1 cellular context compared by ENCODE assay signal in the genomic region with DNA sequence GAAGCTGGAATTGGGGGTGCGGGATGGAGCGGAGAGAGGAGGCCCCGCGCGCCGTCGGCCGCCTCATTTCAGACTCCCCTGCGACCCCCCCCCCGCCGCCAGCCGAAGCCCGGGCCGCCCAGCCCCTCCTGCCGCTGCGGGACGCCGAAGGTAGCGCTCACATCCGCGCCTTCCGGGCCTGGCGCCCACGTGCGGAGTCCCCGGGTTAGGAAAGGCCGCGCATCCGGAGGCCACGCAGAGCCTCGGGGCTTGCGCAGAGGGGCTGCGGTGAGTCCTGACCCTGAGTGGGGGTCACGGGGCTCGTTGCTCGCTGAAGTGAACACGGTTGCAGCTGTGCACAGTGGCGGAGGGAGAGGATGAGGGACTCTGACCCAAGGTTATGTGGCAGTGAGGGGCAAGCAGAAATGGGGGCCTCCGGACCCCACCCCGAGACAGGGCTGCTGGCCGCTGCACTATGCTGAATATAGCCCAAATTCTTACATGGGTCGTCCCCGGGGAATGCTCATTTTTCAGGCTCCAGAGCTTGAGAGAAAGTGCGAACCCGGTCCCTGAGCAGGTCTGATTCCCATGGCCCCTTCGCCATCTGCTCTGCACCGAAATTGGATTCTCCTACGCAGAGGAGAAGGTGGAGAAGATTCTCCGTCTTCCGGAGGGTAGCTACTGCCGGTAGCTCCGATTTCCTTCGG.
TF ChIP-seq lines count a peak whose summit lies in the region.

No MANE protein-coding gene starts in this region.

TF ChIP-seq in WTC11, 78 proteins besides CTCF, POLR2A, EP300 and RAD21 (continued from another document and continues in another):
- TF ChIP-seq, protein P1, sequence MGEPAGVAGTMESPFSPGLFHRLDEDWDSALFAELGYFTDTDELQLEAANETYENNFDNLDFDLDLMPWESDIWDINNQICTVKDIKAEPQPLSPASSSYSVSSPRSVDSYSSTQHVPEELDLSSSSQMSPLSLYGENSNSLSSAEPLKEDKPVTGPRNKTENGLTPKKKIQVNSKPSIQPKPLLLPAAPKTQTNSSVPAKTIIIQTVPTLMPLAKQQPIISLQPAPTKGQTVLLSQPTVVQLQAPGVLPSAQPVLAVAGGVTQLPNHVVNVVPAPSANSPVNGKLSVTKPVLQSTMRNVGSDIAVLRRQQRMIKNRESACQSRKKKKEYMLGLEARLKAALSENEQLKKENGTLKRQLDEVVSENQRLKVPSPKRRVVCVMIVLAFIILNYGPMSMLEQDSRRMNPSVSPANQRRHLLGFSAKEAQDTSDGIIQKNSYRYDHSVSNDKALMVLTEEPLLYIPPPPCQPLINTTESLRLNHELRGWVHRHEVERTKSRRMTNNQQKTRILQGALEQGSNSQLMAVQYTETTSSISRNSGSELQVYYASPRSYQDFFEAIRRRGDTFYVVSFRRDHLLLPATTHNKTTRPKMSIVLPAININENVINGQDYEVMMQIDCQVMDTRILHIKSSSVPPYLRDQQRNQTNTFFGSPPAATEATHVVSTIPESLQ (CRISPR knock-in tag; IDR thresholded peaks at IDR 0.05), result no peak
- TF ChIP-seq NR2C2 (CRISPR knock-in tag; IDR thresholded peaks at IDR 0.05), result no peak
- TF ChIP-seq, protein P2, sequence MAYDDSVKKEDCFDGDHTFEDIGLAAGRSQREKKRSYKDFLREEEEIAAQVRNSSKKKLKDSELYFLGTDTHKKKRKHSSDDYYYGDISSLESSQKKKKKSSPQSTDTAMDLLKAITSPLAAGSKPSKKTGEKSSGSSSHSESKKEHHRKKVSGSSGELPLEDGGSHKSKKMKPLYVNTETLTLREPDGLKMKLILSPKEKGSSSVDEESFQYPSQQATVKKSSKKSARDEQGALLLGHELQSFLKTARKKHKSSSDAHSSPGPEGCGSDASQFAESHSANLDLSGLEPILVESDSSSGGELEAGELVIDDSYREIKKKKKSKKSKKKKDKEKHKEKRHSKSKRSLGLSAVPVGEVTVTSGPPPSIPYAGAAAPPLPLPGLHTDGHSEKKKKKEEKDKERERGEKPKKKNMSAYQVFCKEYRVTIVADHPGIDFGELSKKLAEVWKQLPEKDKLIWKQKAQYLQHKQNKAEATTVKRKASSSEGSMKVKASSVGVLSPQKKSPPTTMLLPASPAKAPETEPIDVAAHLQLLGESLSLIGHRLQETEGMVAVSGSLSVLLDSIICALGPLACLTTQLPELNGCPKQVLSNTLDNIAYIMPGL (CRISPR knock-in tag; IDR thresholded peaks at IDR 0.05), result peak; percentile 90
- no peak for TF ChIP-seq SMAD4 (CRISPR knock-in tag; IDR thresholded peaks at IDR 0.05)
- TF ChIP-seq, protein P3, sequence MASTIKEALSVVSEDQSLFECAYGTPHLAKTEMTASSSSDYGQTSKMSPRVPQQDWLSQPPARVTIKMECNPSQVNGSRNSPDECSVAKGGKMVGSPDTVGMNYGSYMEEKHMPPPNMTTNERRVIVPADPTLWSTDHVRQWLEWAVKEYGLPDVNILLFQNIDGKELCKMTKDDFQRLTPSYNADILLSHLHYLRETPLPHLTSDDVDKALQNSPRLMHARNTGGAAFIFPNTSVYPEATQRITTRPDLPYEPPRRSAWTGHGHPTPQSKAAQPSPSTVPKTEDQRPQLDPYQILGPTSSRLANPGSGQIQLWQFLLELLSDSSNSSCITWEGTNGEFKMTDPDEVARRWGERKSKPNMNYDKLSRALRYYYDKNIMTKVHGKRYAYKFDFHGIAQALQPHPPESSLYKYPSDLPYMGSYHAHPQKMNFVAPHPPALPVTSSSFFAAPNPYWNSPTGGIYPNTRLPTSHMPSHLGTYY (CRISPR knock-in tag; IDR thresholded peaks at IDR 0.05), result no peak
- no peak for TF ChIP-seq RORB (CRISPR knock-in tag; IDR thresholded peaks at IDR 0.05)
- no peak for TF ChIP-seq MXD4 (CRISPR knock-in tag; IDR thresholded peaks at IDR 0.05; ENCODE audit: borderline replicate concordance)
- TF ChIP-seq ZNF219 (CRISPR knock-in tag; IDR thresholded peaks at IDR 0.05; ENCODE audit: borderline replicate concordance), result no peak
- TF ChIP-seq, protein P4, sequence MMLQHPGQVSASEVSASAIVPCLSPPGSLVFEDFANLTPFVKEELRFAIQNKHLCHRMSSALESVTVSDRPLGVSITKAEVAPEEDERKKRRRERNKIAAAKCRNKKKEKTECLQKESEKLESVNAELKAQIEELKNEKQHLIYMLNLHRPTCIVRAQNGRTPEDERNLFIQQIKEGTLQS (CRISPR knock-in tag; conservative IDR thresholded peaks at IDR 0.05), result no peak
- TF ChIP-seq, protein P5, sequence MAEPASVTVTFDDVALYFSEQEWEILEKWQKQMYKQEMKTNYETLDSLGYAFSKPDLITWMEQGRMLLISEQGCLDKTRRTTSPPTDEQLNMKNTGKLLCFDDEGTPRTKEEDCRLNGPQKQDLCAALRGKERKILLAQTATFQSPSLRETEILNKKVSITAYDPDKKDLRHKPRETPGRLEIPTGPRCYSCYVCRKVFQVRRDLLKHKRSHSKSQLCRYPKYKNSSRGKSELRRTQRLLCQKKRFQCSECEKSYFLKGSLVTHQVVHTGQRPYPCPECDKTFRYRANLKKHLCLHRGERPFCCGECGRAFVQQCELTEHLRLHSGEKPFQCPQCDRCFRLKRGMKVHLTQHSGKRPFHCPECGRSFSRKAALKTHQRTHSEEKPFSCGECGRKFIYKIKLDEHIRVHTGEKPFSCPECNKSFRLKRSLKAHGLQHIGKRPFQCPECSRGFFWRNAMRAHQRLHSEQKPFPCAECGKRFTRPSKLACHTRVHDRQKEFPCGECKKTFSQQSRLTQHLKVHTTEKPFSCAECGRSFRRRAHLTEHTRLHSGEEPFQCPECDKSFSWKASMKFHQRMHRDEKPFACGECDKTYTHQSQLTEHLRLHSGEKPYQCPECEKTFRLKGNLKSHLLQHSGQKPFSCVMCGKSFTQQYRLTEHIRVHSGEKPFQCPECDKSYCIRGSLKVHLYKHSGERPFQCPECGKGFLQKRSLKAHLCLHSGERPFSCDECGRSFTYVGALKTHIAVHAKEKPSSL (CRISPR knock-in tag; conservative IDR thresholded peaks at IDR 0.05), result no peak
- TF ChIP-seq, protein P6, sequence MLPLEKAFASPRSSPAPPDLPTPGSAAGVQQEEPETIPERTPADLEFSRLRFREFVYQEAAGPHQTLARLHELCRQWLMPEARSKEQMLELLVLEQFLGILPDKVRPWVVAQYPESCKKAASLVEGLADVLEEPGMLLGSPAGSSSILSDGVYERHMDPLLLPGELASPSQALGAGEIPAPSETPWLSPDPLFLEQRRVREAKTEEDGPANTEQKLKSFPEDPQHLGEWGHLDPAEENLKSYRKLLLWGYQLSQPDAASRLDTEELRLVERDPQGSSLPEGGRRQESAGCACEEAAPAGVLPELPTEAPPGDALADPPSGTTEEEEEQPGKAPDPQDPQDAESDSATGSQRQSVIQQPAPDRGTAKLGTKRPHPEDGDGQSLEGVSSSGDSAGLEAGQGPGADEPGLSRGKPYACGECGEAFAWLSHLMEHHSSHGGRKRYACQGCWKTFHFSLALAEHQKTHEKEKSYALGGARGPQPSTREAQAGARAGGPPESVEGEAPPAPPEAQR (CRISPR knock-in tag; IDR thresholded peaks at IDR 0.05), result no peak
- TF ChIP-seq ESRRA (CRISPR knock-in tag; IDR thresholded peaks at IDR 0.05; ENCODE audit: borderline replicate concordance), result 0 out of 2 replicates have a peak, but pooled peaks have one; percentile 5
- TF ChIP-seq NR1H2 (CRISPR knock-in tag; IDR thresholded peaks at IDR 0.05), result no peak
- TF ChIP-seq, protein P7, sequence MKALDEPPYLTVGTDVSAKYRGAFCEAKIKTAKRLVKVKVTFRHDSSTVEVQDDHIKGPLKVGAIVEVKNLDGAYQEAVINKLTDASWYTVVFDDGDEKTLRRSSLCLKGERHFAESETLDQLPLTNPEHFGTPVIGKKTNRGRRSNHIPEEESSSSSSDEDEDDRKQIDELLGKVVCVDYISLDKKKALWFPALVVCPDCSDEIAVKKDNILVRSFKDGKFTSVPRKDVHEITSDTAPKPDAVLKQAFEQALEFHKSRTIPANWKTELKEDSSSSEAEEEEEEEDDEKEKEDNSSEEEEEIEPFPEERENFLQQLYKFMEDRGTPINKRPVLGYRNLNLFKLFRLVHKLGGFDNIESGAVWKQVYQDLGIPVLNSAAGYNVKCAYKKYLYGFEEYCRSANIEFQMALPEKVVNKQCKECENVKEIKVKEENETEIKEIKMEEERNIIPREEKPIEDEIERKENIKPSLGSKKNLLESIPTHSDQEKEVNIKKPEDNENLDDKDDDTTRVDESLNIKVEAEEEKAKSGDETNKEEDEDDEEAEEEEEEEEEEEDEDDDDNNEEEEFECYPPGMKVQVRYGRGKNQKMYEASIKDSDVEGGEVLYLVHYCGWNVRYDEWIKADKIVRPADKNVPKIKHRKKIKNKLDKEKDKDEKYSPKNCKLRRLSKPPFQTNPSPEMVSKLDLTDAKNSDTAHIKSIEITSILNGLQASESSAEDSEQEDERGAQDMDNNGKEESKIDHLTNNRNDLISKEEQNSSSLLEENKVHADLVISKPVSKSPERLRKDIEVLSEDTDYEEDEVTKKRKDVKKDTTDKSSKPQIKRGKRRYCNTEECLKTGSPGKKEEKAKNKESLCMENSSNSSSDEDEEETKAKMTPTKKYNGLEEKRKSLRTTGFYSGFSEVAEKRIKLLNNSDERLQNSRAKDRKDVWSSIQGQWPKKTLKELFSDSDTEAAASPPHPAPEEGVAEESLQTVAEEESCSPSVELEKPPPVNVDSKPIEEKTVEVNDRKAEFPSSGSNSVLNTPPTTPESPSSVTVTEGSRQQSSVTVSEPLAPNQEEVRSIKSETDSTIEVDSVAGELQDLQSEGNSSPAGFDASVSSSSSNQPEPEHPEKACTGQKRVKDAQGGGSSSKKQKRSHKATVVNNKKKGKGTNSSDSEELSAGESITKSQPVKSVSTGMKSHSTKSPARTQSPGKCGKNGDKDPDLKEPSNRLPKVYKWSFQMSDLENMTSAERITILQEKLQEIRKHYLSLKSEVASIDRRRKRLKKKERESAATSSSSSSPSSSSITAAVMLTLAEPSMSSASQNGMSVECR (CRISPR knock-in tag; IDR thresholded peaks at IDR 0.05; ENCODE audit: borderline replicate concordance), result no peak
- no peak for TF ChIP-seq TP53 (CRISPR knock-in tag; IDR thresholded peaks at IDR 0.05)
- no peak for TF ChIP-seq ZNF138 (CRISPR knock-in tag; conservative IDR thresholded peaks at IDR 0.05)
- peak; percentile 51; the same call in 1 of the 2 replicates for TF ChIP-seq NFE2L1 (CRISPR knock-in tag; IDR thresholded peaks at IDR 0.05)
- TF ChIP-seq, protein P8, sequence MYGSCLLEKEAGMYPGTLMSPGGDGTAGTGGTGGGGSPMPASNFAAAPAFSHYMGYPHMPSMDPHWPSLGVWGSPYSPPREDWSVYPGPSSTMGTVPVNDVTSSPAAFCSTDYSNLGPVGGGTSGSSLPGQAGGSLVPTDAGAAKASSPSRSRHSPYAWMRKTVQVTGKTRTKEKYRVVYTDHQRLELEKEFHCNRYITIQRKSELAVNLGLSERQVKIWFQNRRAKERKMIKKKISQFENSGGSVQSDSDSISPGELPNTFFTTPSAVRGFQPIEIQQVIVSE (CRISPR knock-in tag; IDR thresholded peaks at IDR 0.05; ENCODE audit: borderline replicate concordance), result no peak
- TF ChIP-seq, protein P9, sequence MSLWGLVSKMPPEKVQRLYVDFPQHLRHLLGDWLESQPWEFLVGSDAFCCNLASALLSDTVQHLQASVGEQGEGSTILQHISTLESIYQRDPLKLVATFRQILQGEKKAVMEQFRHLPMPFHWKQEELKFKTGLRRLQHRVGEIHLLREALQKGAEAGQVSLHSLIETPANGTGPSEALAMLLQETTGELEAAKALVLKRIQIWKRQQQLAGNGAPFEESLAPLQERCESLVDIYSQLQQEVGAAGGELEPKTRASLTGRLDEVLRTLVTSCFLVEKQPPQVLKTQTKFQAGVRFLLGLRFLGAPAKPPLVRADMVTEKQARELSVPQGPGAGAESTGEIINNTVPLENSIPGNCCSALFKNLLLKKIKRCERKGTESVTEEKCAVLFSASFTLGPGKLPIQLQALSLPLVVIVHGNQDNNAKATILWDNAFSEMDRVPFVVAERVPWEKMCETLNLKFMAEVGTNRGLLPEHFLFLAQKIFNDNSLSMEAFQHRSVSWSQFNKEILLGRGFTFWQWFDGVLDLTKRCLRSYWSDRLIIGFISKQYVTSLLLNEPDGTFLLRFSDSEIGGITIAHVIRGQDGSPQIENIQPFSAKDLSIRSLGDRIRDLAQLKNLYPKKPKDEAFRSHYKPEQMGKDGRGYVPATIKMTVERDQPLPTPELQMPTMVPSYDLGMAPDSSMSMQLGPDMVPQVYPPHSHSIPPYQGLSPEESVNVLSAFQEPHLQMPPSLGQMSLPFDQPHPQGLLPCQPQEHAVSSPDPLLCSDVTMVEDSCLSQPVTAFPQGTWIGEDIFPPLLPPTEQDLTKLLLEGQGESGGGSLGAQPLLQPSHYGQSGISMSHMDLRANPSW (CRISPR knock-in tag; conservative IDR thresholded peaks at IDR 0.05; ENCODE audit: low read depth), result no peak
- TF ChIP-seq NFYB (CRISPR knock-in tag; conservative IDR thresholded peaks at IDR 0.05; ENCODE audit: low read depth), result no peak
- TF ChIP-seq TEAD1 (CRISPR knock-in tag; IDR thresholded peaks at IDR 0.05), result no peak; the same call in 1 of the 2 replicates
- TF ChIP-seq, protein P10, sequence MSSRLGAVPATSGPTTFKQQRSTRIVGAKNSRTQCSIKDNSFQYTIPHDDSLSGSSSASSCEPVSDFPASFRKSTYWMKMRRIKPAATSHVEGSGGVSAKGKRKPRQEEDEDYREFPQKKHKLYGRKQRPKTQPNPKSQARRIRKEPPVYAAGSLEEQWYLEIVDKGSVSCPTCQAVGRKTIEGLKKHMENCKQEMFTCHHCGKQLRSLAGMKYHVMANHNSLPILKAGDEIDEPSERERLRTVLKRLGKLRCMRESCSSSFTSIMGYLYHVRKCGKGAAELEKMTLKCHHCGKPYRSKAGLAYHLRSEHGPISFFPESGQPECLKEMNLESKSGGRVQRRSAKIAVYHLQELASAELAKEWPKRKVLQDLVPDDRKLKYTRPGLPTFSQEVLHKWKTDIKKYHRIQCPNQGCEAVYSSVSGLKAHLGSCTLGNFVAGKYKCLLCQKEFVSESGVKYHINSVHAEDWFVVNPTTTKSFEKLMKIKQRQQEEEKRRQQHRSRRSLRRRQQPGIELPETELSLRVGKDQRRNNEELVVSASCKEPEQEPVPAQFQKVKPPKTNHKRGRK (CRISPR knock-in tag; IDR thresholded peaks at IDR 0.05; ENCODE audit: borderline replicate concordance), result no peak
- TF ChIP-seq, protein P11, sequence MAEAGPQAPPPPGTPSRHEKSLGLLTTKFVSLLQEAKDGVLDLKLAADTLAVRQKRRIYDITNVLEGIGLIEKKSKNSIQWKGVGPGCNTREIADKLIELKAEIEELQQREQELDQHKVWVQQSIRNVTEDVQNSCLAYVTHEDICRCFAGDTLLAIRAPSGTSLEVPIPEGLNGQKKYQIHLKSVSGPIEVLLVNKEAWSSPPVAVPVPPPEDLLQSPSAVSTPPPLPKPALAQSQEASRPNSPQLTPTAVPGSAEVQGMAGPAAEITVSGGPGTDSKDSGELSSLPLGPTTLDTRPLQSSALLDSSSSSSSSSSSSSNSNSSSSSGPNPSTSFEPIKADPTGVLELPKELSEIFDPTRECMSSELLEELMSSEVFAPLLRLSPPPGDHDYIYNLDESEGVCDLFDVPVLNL (CRISPR knock-in tag; IDR thresholded peaks at IDR 0.05; ENCODE audit: borderline replicate concordance, low read depth), result no peak
- no peak for TF ChIP-seq OVOL2 (CRISPR knock-in tag; IDR thresholded peaks at IDR 0.05; ENCODE audit: borderline replicate concordance)
- TF ChIP-seq CREM (CRISPR knock-in tag; IDR thresholded peaks at IDR 0.05), result 0 out of 2 replicates have a peak, but pooled peaks have one; percentile 55
- TF ChIP-seq, protein P12, sequence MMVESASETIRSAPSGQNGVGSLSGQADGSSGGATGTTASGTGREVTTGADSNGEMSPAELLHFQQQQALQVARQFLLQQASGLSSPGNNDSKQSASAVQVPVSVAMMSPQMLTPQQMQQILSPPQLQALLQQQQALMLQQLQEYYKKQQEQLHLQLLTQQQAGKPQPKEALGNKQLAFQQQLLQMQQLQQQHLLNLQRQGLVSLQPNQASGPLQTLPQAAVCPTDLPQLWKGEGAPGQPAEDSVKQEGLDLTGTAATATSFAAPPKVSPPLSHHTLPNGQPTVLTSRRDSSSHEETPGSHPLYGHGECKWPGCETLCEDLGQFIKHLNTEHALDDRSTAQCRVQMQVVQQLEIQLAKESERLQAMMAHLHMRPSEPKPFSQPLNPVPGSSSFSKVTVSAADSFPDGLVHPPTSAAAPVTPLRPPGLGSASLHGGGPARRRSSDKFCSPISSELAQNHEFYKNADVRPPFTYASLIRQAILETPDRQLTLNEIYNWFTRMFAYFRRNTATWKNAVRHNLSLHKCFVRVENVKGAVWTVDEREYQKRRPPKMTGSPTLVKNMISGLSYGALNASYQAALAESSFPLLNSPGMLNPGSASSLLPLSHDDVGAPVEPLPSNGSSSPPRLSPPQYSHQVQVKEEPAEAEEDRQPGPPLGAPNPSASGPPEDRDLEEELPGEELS (CRISPR knock-in tag; IDR thresholded peaks at IDR 0.05), result peak; percentile 33; the same call in 1 of the 2 replicates
